In genomic region chr2:55419236-55419513, GRCh38 we compare ENCODE assay signal across 8 cellular contexts. TPM values are rescaled to one million over a fixed set of nuclear protein-coding genes. Genes with fewer than 3 reads are reported as not detected.
DNase-seq lines count a peak whose midpoint lies in the region; ATAC-seq and TF ChIP-seq lines count a peak whose summit lies in the region.

No MANE protein-coding gene starts in this region.

- peak overlapping the region; percentile 82 for H3K4me3 ChIP-seq in PC-3 (ENCODE audit: low read length)

- CTCF ChIA-PET in PC-3 (lab: Charles Lee) = no interaction called here

- no peaks in the 10 kb centered on the region for H3K27me3 Mint-ChIP-seq in central memory CD8-positive, alpha-beta T cell

- POLR2A ChIA-PET in PC-3 (lab: Charles Lee; ENCODE audit: unreplicated experiment) = interaction anchor here (0.6 kb wide), 1 partner anchor 187 kb away, joined by 3 read pairs; the partner anchor contains the start of gene RPS27A

- no peak overlapping the region for H3K27ac ChIP-seq in PC-3 (ENCODE audit: low read length)

- peak overlapping the region; percentile 84 for H3K27ac Mint-ChIP-seq in central memory CD8-positive, alpha-beta T cell (ENCODE audit: low read depth)

- peaks cover 13% of the 10 kb centered on the region for H3K36me3 Mint-ChIP-seq in central memory CD8-positive, alpha-beta T cell (ENCODE audit: insufficient read depth)

- H3K4me2 ChIP-seq in PC-3 (ENCODE audit: low read length) = peak overlapping the region; percentile 91

- peaks cover 36% of the 10 kb centered on the region for H3K79me2 ChIP-seq in PC-3 (ENCODE audit: low read length)

- peak overlapping the region; percentile 63 for H3K9ac ChIP-seq in PC-3 (ENCODE audit: low read length)

- no peaks in the 10 kb centered on the region for H4K20me1 ChIP-seq in PC-3 (ENCODE audit: low read length)

- no peaks in the 10 kb centered on the region for H3K9me2 ChIP-seq in PC-3 (replicated peaks; ENCODE audit: low read length)

- ATAC-seq in GM21526 (IDR thresholded peaks at IDR 0.05; ENCODE audit: low FRiP score, unreplicated experiment) (peak; percentile 10), PC-3 (peak; percentile 35), GM21737 (IDR thresholded peaks at IDR 0.05; ENCODE audit: unreplicated experiment) (no peak)
- ATAC-seq in central memory CD8-positive, alpha-beta T cell (replicated peaks; ENCODE audit: extremely low read depth, poor library complexity, severe bottlenecking) = no peak

- H3K4me1 Mint-ChIP-seq in central memory CD8-positive, alpha-beta T cell = peaks cover 32% of the 10 kb centered on the region

- no peaks in the 10 kb centered on the region for H3F3A ChIP-seq in PC-3 (ENCODE audit: low read length, unreplicated experiment)

- TSS peak; percentile 61 for BruUV-seq in PC-3 (replicated peaks; lab: Mats Ljungman, UMichigan)

- H3K9me3 Mint-ChIP-seq in central memory CD8-positive, alpha-beta T cell = no peaks in the 10 kb centered on the region

- peak overlapping the region; percentile 75 for H2AFZ ChIP-seq in PC-3 (ENCODE audit: low read length)

- intact Hi-C loops in PC-3 (cut with micrococcal nuclease) = loop anchor here (2.0 kb wide), 2 partner anchors 54 to 136 kb away; no protein-coding TSS in a partner anchor

- H3K36me3 ChIP-seq in PC-3 (ENCODE audit: low read depth, low read length) = no peaks in the 10 kb centered on the region

- no peaks in the 10 kb centered on the region for H3K27me3 ChIP-seq in PC-3 (ENCODE audit: low read length)

- TF ChIP-seq CTCF in PC-3 (conservative IDR thresholded peaks at IDR 0.05; ENCODE audit: low read depth, low read length) = no peak

- peak in 8 of 14 donors; percentile 62 to 85 (median 69) for DNase-seq in C1 segment of cervical spinal cord (lab: John Stamatoyannopoulos, UW)
- DNase-seq in PC-3 = peak; percentile 33
- no peak for DNase-seq in central memory CD8-positive, alpha-beta T cell (ENCODE audit: low spot score in 2 of 2)
- DNase-seq in left kidney (ENCODE audit: low read depth, low spot score) = peak; percentile 80
- DNase-seq in stimulated activated naive CD4-positive, alpha-beta T cell (lab: John Stamatoyannopoulos, UW) = peak in 4 of 6 experiments; percentile 10 to 66 (median 35)
- no peak for DNase-seq in RPMI8226

- H3K4me3 Mint-ChIP-seq in central memory CD8-positive, alpha-beta T cell = peak overlapping the region; percentile 92

- no peaks in the 10 kb centered on the region for H3K9me3 ChIP-seq in PC-3 (ENCODE audit: low read length)

- peaks cover 16% of the 10 kb centered on the region for H3K4me1 ChIP-seq in PC-3 (ENCODE audit: insufficient read depth, low read length)

RNA-seq across cellular contexts. Expression of gene CCDC88A, which starts 0.5 kb away (rescaled TPM):
- total RNA-seq in PC-3 (2014; rRNA removed) = 21.6 and 28.7 TPM in 2 replicates

Comparison
In these comparisons a context has a peak if more than half of its experiments do, and no peak if none do; other contexts are left out.
1. DNase-seq: peak in C1 segment of cervical spinal cord (8 of 14), PC-3 (single experiment), left kidney (single experiment) and stimulated activated naive CD4-positive, alpha-beta T cell (4 of 6); none in central memory CD8-positive, alpha-beta T cell (0 of 2) and RPMI8226 (single experiment).
2. ATAC-seq: peak in GM21526 (single experiment) and PC-3 (single experiment); none in central memory CD8-positive, alpha-beta T cell (single experiment) and GM21737 (single experiment).